1 cellular context compared by ENCODE assay signal in the genomic region with DNA sequence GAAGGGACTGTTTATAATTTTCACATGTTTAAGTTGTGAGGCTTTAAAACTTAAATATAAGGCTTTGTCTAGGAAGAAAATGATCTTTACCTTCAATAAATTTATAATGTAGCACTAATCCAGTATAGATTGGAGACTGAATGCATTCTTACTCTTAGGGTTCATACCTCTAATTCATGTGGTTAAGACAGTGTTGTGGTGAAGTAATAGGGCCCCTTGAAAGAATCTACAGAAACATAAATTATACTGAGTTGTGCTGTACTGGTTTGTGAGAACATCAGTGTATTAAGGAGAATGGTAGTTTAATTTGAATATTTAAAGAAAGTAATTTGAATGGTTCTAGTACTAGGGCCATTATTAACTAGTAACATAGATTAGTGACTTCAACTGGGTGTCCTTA.
TF ChIP-seq lines count a peak whose summit lies in the region.

No MANE protein-coding gene starts in this region.

TF ChIP-seq in HepG2, 621 proteins besides CTCF, POLR2A, EP300 and RAD21 (continued from another document):
- TF ChIP-seq, protein P1, sequence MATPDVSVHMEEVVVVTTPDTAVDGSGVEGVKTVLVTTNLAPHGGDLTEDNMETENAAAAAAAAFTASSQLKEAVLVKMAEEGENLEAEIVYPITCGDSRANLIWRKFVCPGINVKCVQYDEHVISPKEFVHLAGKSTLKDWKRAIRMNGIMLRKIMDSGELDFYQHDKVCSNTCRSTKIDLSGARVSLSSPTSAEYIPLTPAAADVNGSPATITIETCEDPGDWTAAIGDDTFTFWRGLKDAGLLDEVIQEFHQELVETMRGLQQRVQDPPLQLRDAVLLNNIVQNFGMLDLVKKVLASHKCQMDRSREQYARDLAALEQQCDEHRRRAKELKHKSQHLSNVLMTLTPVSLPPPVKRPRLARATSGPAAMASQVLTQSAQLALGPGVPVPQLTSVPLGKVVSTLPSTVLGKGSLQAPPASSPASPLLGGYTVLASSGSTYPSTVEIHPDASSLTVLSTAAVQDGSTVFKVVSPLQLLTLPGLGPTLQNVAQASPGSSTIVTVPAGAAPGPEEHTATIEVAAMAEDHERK (CRISPR knock-in tag; IDR thresholded peaks at IDR 0.05; ENCODE audit: low read depth), result no peak
- TF ChIP-seq ZFP62 (CRISPR knock-in tag; IDR thresholded peaks at IDR 0.05), result no peak
- TF ChIP-seq, protein P2, sequence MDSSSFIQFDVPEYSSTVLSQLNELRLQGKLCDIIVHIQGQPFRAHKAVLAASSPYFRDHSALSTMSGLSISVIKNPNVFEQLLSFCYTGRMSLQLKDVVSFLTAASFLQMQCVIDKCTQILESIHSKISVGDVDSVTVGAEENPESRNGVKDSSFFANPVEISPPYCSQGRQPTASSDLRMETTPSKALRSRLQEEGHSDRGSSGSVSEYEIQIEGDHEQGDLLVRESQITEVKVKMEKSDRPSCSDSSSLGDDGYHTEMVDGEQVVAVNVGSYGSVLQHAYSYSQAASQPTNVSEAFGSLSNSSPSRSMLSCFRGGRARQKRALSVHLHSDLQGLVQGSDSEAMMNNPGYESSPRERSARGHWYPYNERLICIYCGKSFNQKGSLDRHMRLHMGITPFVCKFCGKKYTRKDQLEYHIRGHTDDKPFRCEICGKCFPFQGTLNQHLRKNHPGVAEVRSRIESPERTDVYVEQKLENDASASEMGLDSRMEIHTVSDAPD (CRISPR knock-in tag; IDR thresholded peaks at IDR 0.05), result 0 out of 2 replicates have a peak, but pooled peaks have one; percentile 30
